Comparison of ENCODE assay signal across 8 cellular contexts in genomic region chr18:12307251-12307736, GRCh38. TPM values are rescaled to one million over a fixed set of nuclear protein-coding genes. Genes with fewer than 3 reads are reported as not detected.
A peak's percentile ranks its signal among the peaks of the same experiment; 100 is the strongest.
DNase-seq lines count a peak whose midpoint lies in the region; ATAC-seq, FAIRE-seq and TF ChIP-seq lines count a peak whose summit lies in the region.

No MANE protein-coding gene starts in this region.

- peaks cover 0 to 4% of the 10 kb centered on the region in 2 donors for H3K9me3 ChIP-seq in CD4-positive, alpha-beta memory T cell (ENCODE audit: control insufficient read depth in 1 of 2, low read length in 2 of 2)

- H3K27ac ChIP-seq in CD4-positive, alpha-beta memory T cell (ENCODE audit: low read depth, low read length) = no peak overlapping the region

- peaks cover 0 to 3% of the 10 kb centered on the region in 2 donors for H3K36me3 Mint-ChIP-seq in CD4-positive, alpha-beta memory T cell
- H3K36me3 Mint-ChIP-seq in activated CD8-positive, alpha-beta T cell treated with anti-CD3 and anti-CD28 coated beads, Interleukin-2, amount 10 ng/mL, durations not matched to agents 7 days and 5 days (ENCODE audit: low read depth) = peaks cover 17% of the 10 kb centered on the region

- DNase-seq in CD4-positive, alpha-beta memory T cell = no peak
- DNase-seq in activated CD8-positive, alpha-beta T cell treated with anti-CD3 and anti-CD28 coated beads, Interleukin-2, amount 10 ng/mL, durations not matched to agents 7 days and 5 days = no peak
- DNase-seq in germinal center (ENCODE audit: low spot score) (peak; percentile 40), omental fat pad (ENCODE audit: low spot score) (no peak), NCI-H1694 (lab: John Stamatoyannopoulos, UW) (no peak), epidermal melanocyte (ENCODE audit: insufficient read length, low spot score) (no peak), H54 (ENCODE audit: insufficient read length, low spot score) (no peak)

- intact Hi-C loops in CD4-positive, alpha-beta memory T cell (cut with micrococcal nuclease) = no loop called here

- H3K27ac Mint-ChIP-seq in CD4-positive, alpha-beta memory T cell = peak overlapping the region in 1 of 7 donors; percentile 71
- H3K27ac Mint-ChIP-seq in activated CD8-positive, alpha-beta T cell treated with anti-CD3 and anti-CD28 coated beads, Interleukin-2, amount 10 ng/mL, durations not matched to agents 7 days and 5 days = no peak overlapping the region

- no peak for FAIRE-seq in H54 (lab: Jason Lieb, UNC)

- POLR2A ChIA-PET in CD4-positive, alpha-beta memory T cell (lab: Charles Lee; ENCODE audit: partially characterized antibody) = no interaction called here
- POLR2A ChIA-PET in activated CD8-positive, alpha-beta T cell treated with anti-CD3 and anti-CD28 coated beads, Interleukin-2, amount 10 ng/mL, durations not matched to agents 7 days and 5 days (lab: Charles Lee) = interaction anchor here (1.1 kb wide), 1 partner anchor 69 kb away, joined by 4 read pairs; the partner anchor contains the start of gene AFG3L2

- H3K4me1 Mint-ChIP-seq in CD4-positive, alpha-beta memory T cell = peaks cover 3 to 17% (median 10%) of the 10 kb centered on the region in 4 donors
- H3K4me1 Mint-ChIP-seq in activated CD8-positive, alpha-beta T cell treated with anti-CD3 and anti-CD28 coated beads, Interleukin-2, amount 10 ng/mL, durations not matched to agents 7 days and 5 days (ENCODE audit: low read depth) = peaks cover 13% of the 10 kb centered on the region

- TF ChIP-seq POLR2A in H54 (IDR thresholded peaks at IDR 0.05; ENCODE audit: low read depth, low read length) = no peak

- peaks cover 9% of the 10 kb centered on the region for H3K27me3 ChIP-seq in CD4-positive, alpha-beta memory T cell (ENCODE audit: insufficient read depth, low read length)

- ATAC-seq in HG02588 (IDR thresholded peaks at IDR 0.05; ENCODE audit: unreplicated experiment) (peak; percentile 3), omental fat pad (ENCODE audit: low FRiP score) (peak; percentile 20)
- ATAC-seq in activated CD8-positive, alpha-beta T cell treated with anti-CD3 and anti-CD28 coated beads, Interleukin-2, amount 10 ng/mL, durations not matched to agents 7 days and 5 days = peak; percentile 26

- H3K36me3 ChIP-seq in CD4-positive, alpha-beta memory T cell (ENCODE audit: insufficient read depth, low read length) = no peaks in the 10 kb centered on the region

- no peak for TF ChIP-seq CTCF in omental fat pad (IDR thresholded peaks at IDR 0.05)

- H3K4me3 Mint-ChIP-seq in CD4-positive, alpha-beta memory T cell = peak overlapping the region in 7 of 8 donors; percentile 24 to 85 (median 74)
- H3K4me3 Mint-ChIP-seq in activated CD8-positive, alpha-beta T cell treated with anti-CD3 and anti-CD28 coated beads, Interleukin-2, amount 10 ng/mL, durations not matched to agents 7 days and 5 days = peak overlapping the region; percentile 74

- peaks cover 0 to 20% (median 10%) of the 10 kb centered on the region in 8 donors for H3K9me3 Mint-ChIP-seq in CD4-positive, alpha-beta memory T cell
- peaks cover 15% of the 10 kb centered on the region for H3K9me3 Mint-ChIP-seq in activated CD8-positive, alpha-beta T cell treated with anti-CD3 and anti-CD28 coated beads, Interleukin-2, amount 10 ng/mL, durations not matched to agents 7 days and 5 days (ENCODE audit: insufficient read depth)

- H3K27me3 Mint-ChIP-seq in CD4-positive, alpha-beta memory T cell = peaks cover 35 to 38% of the 10 kb centered on the region in 2 donors
- peaks cover 37% of the 10 kb centered on the region for H3K27me3 Mint-ChIP-seq in activated CD8-positive, alpha-beta T cell treated with anti-CD3 and anti-CD28 coated beads, Interleukin-2, amount 10 ng/mL, durations not matched to agents 7 days and 5 days (ENCODE audit: low read depth)

- peaks cover 9% of the 10 kb centered on the region for H3K4me1 ChIP-seq in CD4-positive, alpha-beta memory T cell (ENCODE audit: insufficient read depth, low read length)

- no peak overlapping the region for H3K4me3 ChIP-seq in CD4-positive, alpha-beta memory T cell (ENCODE audit: low read length in 2 of 2)

- CTCF ChIA-PET in CD4-positive, alpha-beta memory T cell (lab: Charles Lee; ENCODE audit: partially characterized antibody) = no interaction called here
- CTCF ChIA-PET in activated CD8-positive, alpha-beta T cell treated with anti-CD3 and anti-CD28 coated beads, Interleukin-2, amount 10 ng/mL, durations not matched to agents 7 days and 5 days (lab: Charles Lee) = interaction anchor here (0.9 kb wide), 1 partner anchor 21 kb away, joined by 3 read pairs; no protein-coding TSS in a partner anchor

RNA-seq across cellular contexts. Expression of gene TUBB6, which starts 0.7 kb away (rescaled TPM):
- total RNA-seq in CD4-positive, alpha-beta memory T cell = 1 to 10 TPM in 1 of 2 experiments, under 1 TPM in 1; 0.96 to 1.9 TPM
- polyA plus RNA-seq in CD4-positive, alpha-beta memory T cell = 1 to 10 TPM; 1.3 to 3.2 TPM
- total RNA-seq in activated CD8-positive, alpha-beta T cell treated with anti-CD3 and anti-CD28 coated beads, Interleukin-2, amount 10 ng/mL, durations not matched to agents 7 days and 5 days = 10 to 100 TPM in 1 of 2 experiments, 1 to 10 TPM in 1; 8.3 to 10.9 TPM
- total RNA-seq in omental fat pad = 100 to 1,000 TPM; 316 to 921 (median 720) TPM

RNA-seq across cellular contexts. Expression of gene CIDEA, which starts 53.1 kb away (rescaled TPM):
- total RNA-seq in CD4-positive, alpha-beta memory T cell = not detected
- not detected for polyA plus RNA-seq in CD4-positive, alpha-beta memory T cell
- total RNA-seq in activated CD8-positive, alpha-beta T cell treated with anti-CD3 and anti-CD28 coated beads, Interleukin-2, amount 10 ng/mL, durations not matched to agents 7 days and 5 days = not detected
- 100 to 1,000 TPM; 132 to 584 (median 435) TPM for total RNA-seq in omental fat pad

Comparison
In these comparisons a context has a peak if more than half of its experiments do, and no peak if none do; other contexts are left out.
1. RNA of gene TUBB6, which starts 0.7 kb away (total RNA-seq): 316 to 921 TPM in omental fat pad; 8.3 to 10.9 TPM in activated CD8-positive, alpha-beta T cell treated with anti-CD3 and anti-CD28 coated beads, Interleukin-2, amount 10 ng/mL, durations not matched to agents 7 days and 5 days and 0.96 to 1.9 TPM in CD4-positive, alpha-beta memory T cell; every median in the first group is over 10 times any median in the second.
2. RNA of gene CIDEA, which starts 53.1 kb away (total RNA-seq): 132 to 584 TPM in omental fat pad; not detected in CD4-positive, alpha-beta memory T cell and not detected in activated CD8-positive, alpha-beta T cell treated with anti-CD3 and anti-CD28 coated beads, Interleukin-2, amount 10 ng/mL, durations not matched to agents 7 days and 5 days; every median in the first group is over 100 times any median in the second.
3. Peak in every context shown above with its lines, with median percentiles within 50 percentile points of each other: ATAC-seq.